Comparison of ENCODE assay signal across 1 cellular context in the genomic region with DNA sequence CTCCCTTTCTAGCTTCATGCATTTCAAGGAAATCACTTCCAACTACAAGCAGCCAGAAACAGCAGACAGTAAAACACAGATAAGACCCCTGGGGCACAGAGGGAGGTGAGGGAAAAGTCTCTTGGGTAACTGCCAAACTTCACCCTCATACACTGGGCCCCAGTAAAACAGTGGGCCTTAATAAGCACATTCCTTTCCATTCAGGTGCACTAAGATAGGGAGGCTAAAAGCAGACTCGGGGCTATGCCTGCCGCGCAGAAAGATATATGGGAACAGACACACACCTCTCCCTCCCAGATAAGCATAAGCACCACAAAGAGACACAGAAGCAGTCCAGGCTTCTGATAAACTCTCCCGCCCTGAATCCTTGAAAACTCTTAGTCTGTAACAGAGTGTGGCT.
TF ChIP-seq lines count a peak whose summit lies in the region.

No MANE protein-coding gene starts in this region.

TF ChIP-seq in K562, 482 proteins besides CTCF, POLR2A, EP300 and RAD21 (continued from another document and continues in another):
- TF ChIP-seq, protein P1, sequence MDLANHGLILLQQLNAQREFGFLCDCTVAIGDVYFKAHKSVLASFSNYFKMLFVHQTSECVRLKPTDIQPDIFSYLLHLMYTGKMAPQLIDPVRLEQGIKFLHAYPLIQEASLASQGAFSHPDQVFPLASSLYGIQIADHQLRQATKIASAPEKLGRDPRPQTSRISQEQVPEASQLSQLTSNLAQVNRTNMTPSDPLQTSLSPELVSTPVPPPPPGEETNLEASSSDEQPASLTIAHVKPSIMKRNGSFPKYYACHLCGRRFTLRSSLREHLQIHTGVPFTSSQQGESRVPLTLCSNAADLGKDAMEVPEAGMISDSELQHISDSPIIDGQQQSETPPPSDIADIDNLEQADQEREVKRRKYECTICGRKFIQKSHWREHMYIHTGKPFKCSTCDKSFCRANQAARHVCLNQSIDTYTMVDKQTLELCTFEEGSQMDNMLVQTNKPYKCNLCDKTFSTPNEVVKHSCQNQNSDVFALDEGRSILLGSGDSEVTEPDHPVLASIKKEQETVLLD (IDR thresholded peaks at IDR 0.05), result peak; percentile 87
- TF ChIP-seq, protein P2, sequence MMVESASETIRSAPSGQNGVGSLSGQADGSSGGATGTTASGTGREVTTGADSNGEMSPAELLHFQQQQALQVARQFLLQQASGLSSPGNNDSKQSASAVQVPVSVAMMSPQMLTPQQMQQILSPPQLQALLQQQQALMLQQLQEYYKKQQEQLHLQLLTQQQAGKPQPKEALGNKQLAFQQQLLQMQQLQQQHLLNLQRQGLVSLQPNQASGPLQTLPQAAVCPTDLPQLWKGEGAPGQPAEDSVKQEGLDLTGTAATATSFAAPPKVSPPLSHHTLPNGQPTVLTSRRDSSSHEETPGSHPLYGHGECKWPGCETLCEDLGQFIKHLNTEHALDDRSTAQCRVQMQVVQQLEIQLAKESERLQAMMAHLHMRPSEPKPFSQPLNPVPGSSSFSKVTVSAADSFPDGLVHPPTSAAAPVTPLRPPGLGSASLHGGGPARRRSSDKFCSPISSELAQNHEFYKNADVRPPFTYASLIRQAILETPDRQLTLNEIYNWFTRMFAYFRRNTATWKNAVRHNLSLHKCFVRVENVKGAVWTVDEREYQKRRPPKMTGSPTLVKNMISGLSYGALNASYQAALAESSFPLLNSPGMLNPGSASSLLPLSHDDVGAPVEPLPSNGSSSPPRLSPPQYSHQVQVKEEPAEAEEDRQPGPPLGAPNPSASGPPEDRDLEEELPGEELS (CRISPR knock-in tag; IDR thresholded peaks at IDR 0.05; ENCODE audit: borderline replicate concordance), result no peak
- no peak for TF ChIP-seq ZNF174 (CRISPR knock-in tag; IDR thresholded peaks at IDR 0.05)
- TF ChIP-seq RBFOX2 (IDR thresholded peaks at IDR 0.05; ENCODE audit: low read depth, low read length), result no peak
- TF ChIP-seq L3MBTL2 (IDR thresholded peaks at IDR 0.05), result no peak
- TF ChIP-seq SAFB (IDR thresholded peaks at IDR 0.05; ENCODE audit: borderline replicate concordance, low read depth, low read length), result no peak
- TF ChIP-seq ZNF175 (CRISPR knock-in tag; IDR thresholded peaks at IDR 0.05; ENCODE audit: low read depth), result no peak
- TF ChIP-seq ZKSCAN8 (CRISPR knock-in tag; IDR thresholded peaks at IDR 0.05), result 0 out of 2 replicates have a peak, but pooled peaks have one; percentile 43
- peak; percentile 99 for TF ChIP-seq CTBP1 (IDR thresholded peaks at IDR 0.05; ENCODE audit: borderline replicate concordance)
- TF ChIP-seq ZNF354B (CRISPR knock-in tag; IDR thresholded peaks at IDR 0.05), result no peak
- TF ChIP-seq FOXJ3 (CRISPR knock-in tag; IDR thresholded peaks at IDR 0.05), result no peak
- peak; percentile 91; the same call in 1 of the 2 replicates for TF ChIP-seq NCOA1 (IDR thresholded peaks at IDR 0.05; ENCODE audit: low read depth)
- peak; percentile 83 for TF ChIP-seq MEF2A (IDR thresholded peaks at IDR 0.05; ENCODE audit: control insufficient read depth, low read depth, low read length)
- TF ChIP-seq FOXK1 (CRISPR knock-in tag; IDR thresholded peaks at IDR 0.05; ENCODE audit: borderline replicate concordance), result no peak
- peak; percentile 57 for TF ChIP-seq TAF9B (IDR thresholded peaks at IDR 0.05; ENCODE audit: partially characterized antibody)
- TF ChIP-seq ZNF232 (CRISPR knock-in tag; IDR thresholded peaks at IDR 0.05), result no peak
- TF ChIP-seq SETDB1 (IDR thresholded peaks at IDR 0.05; ENCODE audit: low read length), result no peak
- TF ChIP-seq HMG20B (CRISPR knock-in tag; IDR thresholded peaks at IDR 0.05), result no peak
- TF ChIP-seq NFATC3 (IDR thresholded peaks at IDR 0.05), result peak; percentile 69; the same call in 1 of the 2 replicates
- TF ChIP-seq MIER1 (IDR thresholded peaks at IDR 0.05; ENCODE audit: low read depth), result 0 out of 2 replicates have a peak, but pooled peaks have one; percentile 40
- TF ChIP-seq E2F3 (CRISPR knock-in tag; IDR thresholded peaks at IDR 0.05), result no peak
- no peak for TF ChIP-seq RBM34 (IDR thresholded peaks at IDR 0.05; ENCODE audit: borderline replicate concordance, insufficient read depth, low read length)
- no peak for TF ChIP-seq ZNF41 (CRISPR knock-in tag; conservative IDR thresholded peaks at IDR 0.05)
- no peak for TF ChIP-seq ZBTB17 (CRISPR knock-in tag; IDR thresholded peaks at IDR 0.05)
- TF ChIP-seq RFX7 (CRISPR knock-in tag; IDR thresholded peaks at IDR 0.05), result no peak
- TF ChIP-seq POLR2G (IDR thresholded peaks at IDR 0.05; ENCODE audit: low read depth, low read length), result no peak
- TF ChIP-seq SMARCA4 (IDR thresholded peaks at IDR 0.05), result peak; percentile 97
- TF ChIP-seq, protein P3, sequence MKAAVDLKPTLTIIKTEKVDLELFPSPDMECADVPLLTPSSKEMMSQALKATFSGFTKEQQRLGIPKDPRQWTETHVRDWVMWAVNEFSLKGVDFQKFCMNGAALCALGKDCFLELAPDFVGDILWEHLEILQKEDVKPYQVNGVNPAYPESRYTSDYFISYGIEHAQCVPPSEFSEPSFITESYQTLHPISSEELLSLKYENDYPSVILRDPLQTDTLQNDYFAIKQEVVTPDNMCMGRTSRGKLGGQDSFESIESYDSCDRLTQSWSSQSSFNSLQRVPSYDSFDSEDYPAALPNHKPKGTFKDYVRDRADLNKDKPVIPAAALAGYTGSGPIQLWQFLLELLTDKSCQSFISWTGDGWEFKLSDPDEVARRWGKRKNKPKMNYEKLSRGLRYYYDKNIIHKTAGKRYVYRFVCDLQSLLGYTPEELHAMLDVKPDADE (conservative IDR thresholded peaks at IDR 0.05; ENCODE audit: control insufficient read depth, low read depth, low read length), result 0 out of 2 replicates have a peak, but pooled peaks have one; percentile 51
- no peak for TF ChIP-seq PCBP1 (IDR thresholded peaks at IDR 0.05; ENCODE audit: low read depth, low read length, poor library complexity, severe bottlenecking)
- peak; percentile 26 for TF ChIP-seq ZFP36 (IDR thresholded peaks at IDR 0.05; ENCODE audit: low read depth, low read length, partially characterized antibody)
- TF ChIP-seq ZNF436 (CRISPR knock-in tag; IDR thresholded peaks at IDR 0.05), result no peak
- no peak for TF ChIP-seq ZNF263 (CRISPR knock-in tag; IDR thresholded peaks at IDR 0.05; ENCODE audit: borderline replicate concordance)
- peak; percentile 95 for TF ChIP-seq MTA2 (IDR thresholded peaks at IDR 0.05; ENCODE audit: low read depth)
- TF ChIP-seq, protein P4, sequence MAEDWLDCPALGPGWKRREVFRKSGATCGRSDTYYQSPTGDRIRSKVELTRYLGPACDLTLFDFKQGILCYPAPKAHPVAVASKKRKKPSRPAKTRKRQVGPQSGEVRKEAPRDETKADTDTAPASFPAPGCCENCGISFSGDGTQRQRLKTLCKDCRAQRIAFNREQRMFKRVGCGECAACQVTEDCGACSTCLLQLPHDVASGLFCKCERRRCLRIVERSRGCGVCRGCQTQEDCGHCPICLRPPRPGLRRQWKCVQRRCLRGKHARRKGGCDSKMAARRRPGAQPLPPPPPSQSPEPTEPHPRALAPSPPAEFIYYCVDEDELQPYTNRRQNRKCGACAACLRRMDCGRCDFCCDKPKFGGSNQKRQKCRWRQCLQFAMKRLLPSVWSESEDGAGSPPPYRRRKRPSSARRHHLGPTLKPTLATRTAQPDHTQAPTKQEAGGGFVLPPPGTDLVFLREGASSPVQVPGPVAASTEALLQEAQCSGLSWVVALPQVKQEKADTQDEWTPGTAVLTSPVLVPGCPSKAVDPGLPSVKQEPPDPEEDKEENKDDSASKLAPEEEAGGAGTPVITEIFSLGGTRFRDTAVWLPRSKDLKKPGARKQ (CRISPR knock-in tag; IDR thresholded peaks at IDR 0.05), result no peak
- TF ChIP-seq SLC30A9 (CRISPR knock-in tag; IDR thresholded peaks at IDR 0.05), result no peak
- TF ChIP-seq PHTF2 (CRISPR knock-in tag; IDR thresholded peaks at IDR 0.05), result no peak
- no peak for TF ChIP-seq ZZZ3 (IDR thresholded peaks at IDR 0.05)
- peak; percentile 72 for TF ChIP-seq NFE2 (IDR thresholded peaks at IDR 0.05; ENCODE audit: low read depth)
- TF ChIP-seq, protein P5, sequence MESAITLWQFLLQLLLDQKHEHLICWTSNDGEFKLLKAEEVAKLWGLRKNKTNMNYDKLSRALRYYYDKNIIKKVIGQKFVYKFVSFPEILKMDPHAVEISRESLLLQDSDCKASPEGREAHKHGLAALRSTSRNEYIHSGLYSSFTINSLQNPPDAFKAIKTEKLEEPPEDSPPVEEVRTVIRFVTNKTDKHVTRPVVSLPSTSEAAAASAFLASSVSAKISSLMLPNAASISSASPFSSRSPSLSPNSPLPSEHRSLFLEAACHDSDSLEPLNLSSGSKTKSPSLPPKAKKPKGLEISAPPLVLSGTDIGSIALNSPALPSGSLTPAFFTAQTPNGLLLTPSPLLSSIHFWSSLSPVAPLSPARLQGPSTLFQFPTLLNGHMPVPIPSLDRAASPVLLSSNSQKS (CRISPR knock-in tag; IDR thresholded peaks at IDR 0.05), result no peak
- no peak for TF ChIP-seq FOXP1 (CRISPR knock-in tag; IDR thresholded peaks at IDR 0.05)
- peak; percentile 89 for TF ChIP-seq LEF1 (IDR thresholded peaks at IDR 0.05)
- no peak for TF ChIP-seq U2AF2 (optimal IDR thresholded peaks at IDR 0.05; ENCODE audit: low read depth, low read length)
- no peak for TF ChIP-seq SIN3B (IDR thresholded peaks at IDR 0.05; ENCODE audit: low read depth)
- peak; percentile 59; the same call in 1 of the 2 replicates for TF ChIP-seq TOE1 (IDR thresholded peaks at IDR 0.05; ENCODE audit: borderline replicate concordance)
- no peak for TF ChIP-seq TOE1 (CRISPR knock-in tag; IDR thresholded peaks at IDR 0.05; ENCODE audit: borderline replicate concordance, low read depth)
- TF ChIP-seq EHMT2 (IDR thresholded peaks at IDR 0.05), result no peak
- TF ChIP-seq, protein P6, sequence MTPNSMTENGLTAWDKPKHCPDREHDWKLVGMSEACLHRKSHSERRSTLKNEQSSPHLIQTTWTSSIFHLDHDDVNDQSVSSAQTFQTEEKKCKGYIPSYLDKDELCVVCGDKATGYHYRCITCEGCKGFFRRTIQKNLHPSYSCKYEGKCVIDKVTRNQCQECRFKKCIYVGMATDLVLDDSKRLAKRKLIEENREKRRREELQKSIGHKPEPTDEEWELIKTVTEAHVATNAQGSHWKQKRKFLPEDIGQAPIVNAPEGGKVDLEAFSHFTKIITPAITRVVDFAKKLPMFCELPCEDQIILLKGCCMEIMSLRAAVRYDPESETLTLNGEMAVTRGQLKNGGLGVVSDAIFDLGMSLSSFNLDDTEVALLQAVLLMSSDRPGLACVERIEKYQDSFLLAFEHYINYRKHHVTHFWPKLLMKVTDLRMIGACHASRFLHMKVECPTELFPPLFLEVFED (CRISPR knock-in tag; conservative IDR thresholded peaks at IDR 0.05), result no peak
- TF ChIP-seq RBM17 (IDR thresholded peaks at IDR 0.05; ENCODE audit: borderline replicate concordance, low read depth, low read length), result no peak
- no peak for TF ChIP-seq HNRNPL (IDR thresholded peaks at IDR 0.05; ENCODE audit: low read depth, low read length)
- TF ChIP-seq, protein P7, sequence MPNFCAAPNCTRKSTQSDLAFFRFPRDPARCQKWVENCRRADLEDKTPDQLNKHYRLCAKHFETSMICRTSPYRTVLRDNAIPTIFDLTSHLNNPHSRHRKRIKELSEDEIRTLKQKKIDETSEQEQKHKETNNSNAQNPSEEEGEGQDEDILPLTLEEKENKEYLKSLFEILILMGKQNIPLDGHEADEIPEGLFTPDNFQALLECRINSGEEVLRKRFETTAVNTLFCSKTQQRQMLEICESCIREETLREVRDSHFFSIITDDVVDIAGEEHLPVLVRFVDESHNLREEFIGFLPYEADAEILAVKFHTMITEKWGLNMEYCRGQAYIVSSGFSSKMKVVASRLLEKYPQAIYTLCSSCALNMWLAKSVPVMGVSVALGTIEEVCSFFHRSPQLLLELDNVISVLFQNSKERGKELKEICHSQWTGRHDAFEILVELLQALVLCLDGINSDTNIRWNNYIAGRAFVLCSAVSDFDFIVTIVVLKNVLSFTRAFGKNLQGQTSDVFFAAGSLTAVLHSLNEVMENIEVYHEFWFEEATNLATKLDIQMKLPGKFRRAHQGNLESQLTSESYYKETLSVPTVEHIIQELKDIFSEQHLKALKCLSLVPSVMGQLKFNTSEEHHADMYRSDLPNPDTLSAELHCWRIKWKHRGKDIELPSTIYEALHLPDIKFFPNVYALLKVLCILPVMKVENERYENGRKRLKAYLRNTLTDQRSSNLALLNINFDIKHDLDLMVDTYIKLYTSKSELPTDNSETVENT (CRISPR knock-in tag; IDR thresholded peaks at IDR 0.05), result no peak
- TF ChIP-seq LARP7 (IDR thresholded peaks at IDR 0.05), result no peak
- TF ChIP-seq TRIM28 (IDR thresholded peaks at IDR 0.05), result peak; percentile 84; the same call in 1 of the 2 replicates
- no peak for TF ChIP-seq SRSF3 (IDR thresholded peaks at IDR 0.05; ENCODE audit: insufficient read depth, low read length)
- peak; percentile 63; the same call in 1 of the 2 replicates for TF ChIP-seq KHSRP (IDR thresholded peaks at IDR 0.05)
- TF ChIP-seq XRCC5 (IDR thresholded peaks at IDR 0.05; ENCODE audit: low read depth, low read length), result no peak
- TF ChIP-seq RCOR1 (IDR thresholded peaks at IDR 0.05; ENCODE audit: borderline replicate concordance in 1 of 2, low read depth in 2 of 2, low read length in 2 of 2), result peak in 1 of 2 experiments; percentile 92; a peak in 3 of 4 replicates
- no peak for TF ChIP-seq CBX1 (IDR thresholded peaks at IDR 0.05; ENCODE audit: low read depth)
- TF ChIP-seq RNF2 (IDR thresholded peaks at IDR 0.05), result peak; percentile 73; the same call in 1 of the 2 replicates
- no peak for TF ChIP-seq PHF20 (IDR thresholded peaks at IDR 0.05; ENCODE audit: partially characterized antibody)
- no peak for TF ChIP-seq BDP1 (IDR thresholded peaks at IDR 0.05; ENCODE audit: insufficient read depth, insufficient read length)
- peak; percentile 35; the same call in 1 of the 2 replicates for TF ChIP-seq ETV5 (CRISPR knock-in tag; IDR thresholded peaks at IDR 0.05; ENCODE audit: low read depth)
- TF ChIP-seq TCF7L2 (IDR thresholded peaks at IDR 0.05; ENCODE audit: low read depth, low read length), result no peak
